26 cellular contexts compared by ENCODE assay signal in genomic region chr2:128835974-128836373, GRCh38.
DNase-seq lines count a peak whose midpoint lies in the region; ATAC-seq and TF ChIP-seq lines count a peak whose summit lies in the region.
"Had no signal": no experiment of that assay in that cellular context is flagged by ENCODE, and none has a peak within 500 bp of the region (broad histone marks: within the 10 kb centered on the region; RNA-seq: fewer than 3 reads in every experiment).

No MANE protein-coding gene starts in this region.

- no peak for TF ChIP-seq CTCF in esophagus muscularis mucosa (IDR thresholded peaks at IDR 0.05)

- H4K91ac ChIP-seq in neuronal stem cell (ENCODE audit: low read depth, low read length, poor library complexity), result no peak overlapping the region

- no peak overlapping the region for H2AFZ ChIP-seq in neuronal stem cell (ENCODE audit: low read length)

- intact Hi-C loops in esophagus muscularis mucosa (cut with DNase I), result no loop called here

- H2BK12ac ChIP-seq in neuronal stem cell (ENCODE audit: low read length), result no peak overlapping the region

- TF ChIP-seq EP300 in esophagus muscularis mucosa (IDR thresholded peaks at IDR 0.05), result no peak

- no peaks in the 10 kb centered on the region for H3K27me3 Mint-ChIP-seq in stimulated activated naive CD8-positive, alpha-beta T cell treated with anti-CD3 and anti-CD28 coated beads, Interleukin-15, amount 100 ng/mL, for 72 hours
- H3K27me3 Mint-ChIP-seq in T-cell, result peaks cover 3 to 6% of the 10 kb centered on the region in 2 donors

- peaks cover 0 to 5% of the 10 kb centered on the region in 2 donors for H3K9me3 Mint-ChIP-seq in stimulated activated naive CD8-positive, alpha-beta T cell treated with anti-CD3 and anti-CD28 coated beads, Interleukin-15, amount 100 ng/mL, for 72 hours
- H3K9me3 Mint-ChIP-seq in stimulated activated effector memory CD8-positive, alpha-beta T cell treated with anti-CD3 and anti-CD28 coated beads, Interleukin-12 subunit alpha, Interleukin-12 subunit beta, amount 100 ng/mL, for 72 hours, result no peaks in the 10 kb centered on the region
- no peaks in the 10 kb centered on the region for H3K9me3 Mint-ChIP-seq in T-cell

- no peak overlapping the region for H4K8ac ChIP-seq in neuronal stem cell (ENCODE audit: low read depth, low read length)

- peak overlapping the region; percentile 42 for H3K14ac ChIP-seq in neuronal stem cell (ENCODE audit: low read length)

- CTCF ChIA-PET in T-cell (lab: Charles Lee), result no interaction called here

- H3K4ac ChIP-seq in neuronal stem cell (ENCODE audit: low read length), result no peak overlapping the region

- no peak overlapping the region for H3K4me2 ChIP-seq in neuronal stem cell (ENCODE audit: insufficient read depth, low read length, poor library complexity, severe bottlenecking)
- H3K4me2 ChIP-seq: BLaER1 had no signal

- H3K27me3 ChIP-seq in esophagus muscularis mucosa (no peaks in the 10 kb centered on the region), neuronal stem cell (ENCODE audit: control insufficient read depth in 3 of 3, insufficient read depth in 3 of 3, low read depth in 1 of 3, low read length in 3 of 3) (peaks cover 0 to 3% (median 0%) of the 10 kb centered on the region in 3 experiments)
- H3K27me3 ChIP-seq: BE2C, BLaER1 had no signal

- TF ChIP-seq POLR2A in esophagus muscularis mucosa (IDR thresholded peaks at IDR 0.05; ENCODE audit: low read depth), result no peak

- no peaks in the 10 kb centered on the region for H3K79me1 ChIP-seq in neuronal stem cell (ENCODE audit: low read depth, low read length)

- H3K27ac ChIP-seq in esophagus muscularis mucosa (replicated peaks in 1 of 4), result no peak overlapping the region
- H3K27ac ChIP-seq in neuronal stem cell (replicated peaks; ENCODE audit: low read length), result no peak overlapping the region
- H3K27ac ChIP-seq: BLaER1 had no signal

- H3K4me1 Mint-ChIP-seq in stimulated activated naive CD8-positive, alpha-beta T cell treated with anti-CD3 and anti-CD28 coated beads, Interleukin-15, amount 100 ng/mL, for 72 hours, result no peaks in the 10 kb centered on the region
- H3K4me1 Mint-ChIP-seq in stimulated activated effector memory CD8-positive, alpha-beta T cell treated with anti-CD3 and anti-CD28 coated beads, Interleukin-12 subunit alpha, Interleukin-12 subunit beta, amount 100 ng/mL, for 72 hours, result no peaks in the 10 kb centered on the region
- H3K4me1 Mint-ChIP-seq in T-cell, result no peaks in the 10 kb centered on the region
- H3K4me1 Mint-ChIP-seq: CD14-positive monocyte; CD4-positive, alpha-beta memory T cell; CD4-positive, CD25-positive, alpha-beta regulatory T cell; CD8-positive, alpha-beta memory T cell had no signal

- peak overlapping the region; percentile 13 for H3K18ac ChIP-seq in neuronal stem cell (ENCODE audit: low read length)

- H3K4me3 ChIP-seq in esophagus muscularis mucosa, result no peak overlapping the region
- no peak overlapping the region for H3K4me3 ChIP-seq in neuronal stem cell (ENCODE audit: low read length in 2 of 2)
- H3K4me3 ChIP-seq: BLaER1, GM12878 had no signal

- no peak overlapping the region for H2BK5ac ChIP-seq in neuronal stem cell (ENCODE audit: low read length)

- no peak overlapping the region for H3K27ac Mint-ChIP-seq in stimulated activated naive CD8-positive, alpha-beta T cell treated with anti-CD3 and anti-CD28 coated beads, Interleukin-15, amount 100 ng/mL, for 72 hours
- no peak overlapping the region for H3K27ac Mint-ChIP-seq in stimulated activated effector memory CD8-positive, alpha-beta T cell treated with anti-CD3 and anti-CD28 coated beads, Interleukin-12 subunit alpha, Interleukin-12 subunit beta, amount 100 ng/mL, for 72 hours
- no peak overlapping the region for H3K27ac Mint-ChIP-seq in T-cell
- H3K27ac Mint-ChIP-seq: CD14-positive monocyte; CD4-positive, alpha-beta memory T cell; CD4-positive, CD25-positive, alpha-beta regulatory T cell; CD8-positive, alpha-beta memory T cell had no signal

- DNase-seq in stimulated activated naive CD8-positive, alpha-beta T cell treated with anti-CD3 and anti-CD28 coated beads, Interleukin-15, amount 100 ng/mL, for 72 hours, result no peak
- DNase-seq in stimulated activated naive CD8-positive, alpha-beta T cell treated with anti-CD3 and anti-CD28 coated beads, Interleukin-15, Interleukin-2, amounts not matched to agents 100 U/mL and 50 U/mL, for 24 hours, result no peak
- DNase-seq in esophagus muscularis mucosa (ENCODE audit: extremely low spot score) (peak; percentile 89), neuronal stem cell (ENCODE audit: low spot score) (no peak), NCI-H146 treated with DMSO at 0.1 percent for 48 hours (lab: John Stamatoyannopoulos, UW; ENCODE audit: unreplicated experiment) (no peak), T-cell (no peak)
- DNase-seq in stimulated activated effector memory CD8-positive, alpha-beta T cell treated with anti-CD3 and anti-CD28 coated beads, Interleukin-12 subunit alpha, Interleukin-12 subunit beta, amount 100 ng/mL, for 72 hours (ENCODE audit: low spot score in 2 of 2), result no peak
- DNase-seq: 8988T; ACHN; BE2C; C1 segment of cervical spinal cord; CD4-positive, alpha-beta memory T cell; CD4-positive, CD25-positive, alpha-beta regulatory T cell; CD8-positive, alpha-beta memory T cell; COR-L47; DMS 273 treated with DMSO at 0.1 percent for 48 hours; DMS153; DMS53; DMS79; DND-41; EL; GDM1 had no signal

- H2BK120ac ChIP-seq in neuronal stem cell (ENCODE audit: low read depth, low read length), result no peak overlapping the region

- H3K9me3 ChIP-seq in esophagus muscularis mucosa (no peaks in the 10 kb centered on the region), neuronal stem cell (replicated peaks in 1 of 2; ENCODE audit: control insufficient read depth in 2 of 2, insufficient read depth in 1 of 2, low read depth in 1 of 2, low read length in 2 of 2) (no peaks in the 10 kb centered on the region)
- H3K9me3 ChIP-seq: BE2C, BLaER1 had no signal

- no peak overlapping the region for H3K23ac ChIP-seq in neuronal stem cell (ENCODE audit: low read depth, low read length, poor library complexity)

- no peak overlapping the region for H3K9ac ChIP-seq in neuronal stem cell (ENCODE audit: low read depth, low read length, poor library complexity)
- H3K9ac ChIP-seq: BLaER1 had no signal

- no peaks in the 10 kb centered on the region for H3K36me3 ChIP-seq in esophagus muscularis mucosa
- H3K36me3 ChIP-seq in neuronal stem cell (replicated peaks in 1 of 2; ENCODE audit: control insufficient read depth in 2 of 2, insufficient read depth in 2 of 2, low read length in 2 of 2), result no peaks in the 10 kb centered on the region
- H3K36me3 ChIP-seq: BE2C, BLaER1 had no signal

- no peak overlapping the region for H3K4me3 Mint-ChIP-seq in stimulated activated naive CD8-positive, alpha-beta T cell treated with anti-CD3 and anti-CD28 coated beads, Interleukin-15, amount 100 ng/mL, for 72 hours
- H3K4me3 Mint-ChIP-seq in stimulated activated effector memory CD8-positive, alpha-beta T cell treated with anti-CD3 and anti-CD28 coated beads, Interleukin-12 subunit alpha, Interleukin-12 subunit beta, amount 100 ng/mL, for 72 hours, result no peak overlapping the region
- H3K4me3 Mint-ChIP-seq in T-cell, result no peak overlapping the region
- H3K4me3 Mint-ChIP-seq: CD14-positive monocyte; CD4-positive, alpha-beta memory T cell; CD4-positive, CD25-positive, alpha-beta regulatory T cell had no signal

- H3K36me3 Mint-ChIP-seq in stimulated activated effector memory CD8-positive, alpha-beta T cell treated with anti-CD3 and anti-CD28 coated beads, Interleukin-12 subunit alpha, Interleukin-12 subunit beta, amount 100 ng/mL, for 72 hours, result no peaks in the 10 kb centered on the region
- no peaks in the 10 kb centered on the region for H3K36me3 Mint-ChIP-seq in T-cell
- H3K36me3 Mint-ChIP-seq: CD14-positive monocyte; CD4-positive, alpha-beta memory T cell; CD4-positive, CD25-positive, alpha-beta regulatory T cell; CD8-positive, alpha-beta memory T cell had no signal

- no peak overlapping the region for H2AK5ac ChIP-seq in neuronal stem cell (ENCODE audit: low read depth, low read length)

- H3K4me1 ChIP-seq in esophagus muscularis mucosa (no peaks in the 10 kb centered on the region), neuronal stem cell (ENCODE audit: control insufficient read depth in 2 of 2, insufficient read depth in 1 of 2, low read depth in 1 of 2, low read length in 2 of 2) (peaks cover 0 to 3% of the 10 kb centered on the region in 2 donors)
- H3K4me1 ChIP-seq: BE2C had no signal

- POLR2A ChIA-PET in T-cell (lab: Charles Lee), result no interaction called here

- WGBS in esophagus muscularis mucosa, result 91% methylated on average over 6 of the region's 6 CpGs
- no CpG with 5 or more reads among the region's 6 CpGs for WGBS in neuronal stem cell (ENCODE audit: extremely low coverage in 2 of 2, insufficient read length in 2 of 2, insufficient replicate concordance in 1 of 2), 2 donors

- ATAC-seq in stimulated activated naive CD8-positive, alpha-beta T cell treated with anti-CD3 and anti-CD28 coated beads, Interleukin-15, amount 100 ng/mL, for 72 hours, result peak; percentile 7
- no peak for ATAC-seq in stimulated activated naive CD8-positive, alpha-beta T cell treated with anti-CD3 and anti-CD28 coated beads, Interleukin-15, Interleukin-2, amounts not matched to agents 100 U/mL and 50 U/mL, for 24 hours
- peak; percentile 6 for ATAC-seq in stimulated activated effector memory CD8-positive, alpha-beta T cell treated with anti-CD3 and anti-CD28 coated beads, Interleukin-12 subunit alpha, Interleukin-12 subunit beta, amount 100 ng/mL, for 72 hours
- ATAC-seq in HG03025 (IDR thresholded peaks at IDR 0.05; ENCODE audit: low FRiP score, unreplicated experiment) (no peak), T-cell (replicated peaks in 1 of 4) (no peak)
- ATAC-seq: GM12878 had no signal

- H2BK15ac ChIP-seq in neuronal stem cell (ENCODE audit: low read length), result peak overlapping the region; percentile 31

Comparison
In these comparisons a context has a peak if more than half of its experiments do, and no peak if none do; other contexts are left out.
1. ATAC-seq: peak in stimulated activated naive CD8-positive, alpha-beta T cell treated with anti-CD3 and anti-CD28 coated beads, Interleukin-15, amount 100 ng/mL, for 72 hours (single experiment) and stimulated activated effector memory CD8-positive, alpha-beta T cell treated with anti-CD3 and anti-CD28 coated beads, Interleukin-12 subunit alpha, Interleukin-12 subunit beta, amount 100 ng/mL, for 72 hours (single experiment); none in stimulated activated naive CD8-positive, alpha-beta T cell treated with anti-CD3 and anti-CD28 coated beads, Interleukin-15, Interleukin-2, amounts not matched to agents 100 U/mL and 50 U/mL, for 24 hours (single experiment), HG03025 (single experiment) and T-cell (0 of 4).